In genomic region chr1:69321311-69321710, GRCh38 we compare ENCODE assay signal across 15 cellular contexts.
DNase-seq lines count a peak whose midpoint lies in the region; ATAC-seq and TF ChIP-seq lines count a peak whose summit lies in the region.
"Had no signal": no experiment of that assay in that cellular context is flagged by ENCODE, and none has a peak within 500 bp of the region (broad histone marks: within the 10 kb centered on the region; RNA-seq: fewer than 3 reads in every experiment).

No MANE protein-coding gene starts in this region.

- DNase-seq in H7 = peak; percentile 5
- DNase-seq in SW480 (ENCODE audit: low spot score) = peak; percentile 9
- DNase-seq in islet precursor cell = peak; percentile 69
- DNase-seq in coronary artery (ENCODE audit: low spot score) = no peak
- DNase-seq in 8988T = no peak
- DNase-seq in activated naive CD4-positive, alpha-beta T cell treated with Interleukin-2 at 50 U/mL for 16 hours = no peak
- DNase-seq: ACHN; CD4-positive, alpha-beta memory T cell; DND-41; GOT3; KG1 had no signal

- no peaks in the 10 kb centered on the region; a peak in 1 of 22 replicates for H4K20me1 ChIP-seq in BLaER1 treated with 17β-estradiol and CSF1 and Interleukin-3, amounts not matched to agents 10 nM and 100 nM

- TF ChIP-seq CTCF in coronary artery (IDR thresholded peaks at IDR 0.05) = no peak

- peaks cover 0 to 38% (median 26%) of the 10 kb centered on the region in 10 experiments; a peak in 15 of 20 replicates for H3K4me1 ChIP-seq in BLaER1 treated with 17β-estradiol and CSF1 and Interleukin-3, amounts not matched to agents 10 nM and 100 nM
- H3K4me1 ChIP-seq: HAP-1 had no signal

- no peaks in the 10 kb centered on the region for H3K36me3 ChIP-seq in BLaER1 treated with 17β-estradiol and CSF1 and Interleukin-3, amounts not matched to agents 10 nM and 100 nM
- H3K36me3 ChIP-seq in H7 (replicated peaks; ENCODE audit: control insufficient read depth, insufficient read depth, low read length) = no peaks in the 10 kb centered on the region
- H3K36me3 ChIP-seq: HAP-1 had no signal

- H3K4me3 ChIP-seq in BLaER1 treated with 17β-estradiol and CSF1 and Interleukin-3, amounts not matched to agents 10 nM and 100 nM = no peak overlapping the region
- H3K4me3 ChIP-seq in H7 (ENCODE audit: insufficient read depth, low read depth, low read length) (no peak overlapping the region), coronary artery (no peak overlapping the region)
- H3K4me3 ChIP-seq: HAP-1 had no signal

- peak overlapping the region in 9 of 11 experiments; percentile 7 to 72 (median 64); a peak in 14 of 22 replicates for H3K4me2 ChIP-seq in BLaER1 treated with 17β-estradiol and CSF1 and Interleukin-3, amounts not matched to agents 10 nM and 100 nM

- H3K27me3 ChIP-seq in BLaER1 treated with 17β-estradiol and CSF1 and Interleukin-3, amounts not matched to agents 10 nM and 100 nM = peaks cover 0 to 30% (median 0%) of the 10 kb centered on the region in 11 experiments; a peak in 5 of 22 replicates
- H3K27me3 ChIP-seq in H7 (ENCODE audit: control insufficient read depth, insufficient read depth, low read length) = no peaks in the 10 kb centered on the region

- no peak for ATAC-seq in HG03139 (IDR thresholded peaks at IDR 0.05; ENCODE audit: unreplicated experiment)

- no peak overlapping the region for H3K9ac ChIP-seq in BLaER1 treated with 17β-estradiol and CSF1 and Interleukin-3, amounts not matched to agents 10 nM and 100 nM

- no peaks in the 10 kb centered on the region for H3K9me3 ChIP-seq in BLaER1 treated with 17β-estradiol and CSF1 and Interleukin-3, amounts not matched to agents 10 nM and 100 nM (replicated peaks in 1 of 11)
- H3K9me3 ChIP-seq: HAP-1 had no signal

- no peak overlapping the region for H3K27ac ChIP-seq in BLaER1 treated with 17β-estradiol and CSF1 and Interleukin-3, amounts not matched to agents 10 nM and 100 nM
- no peak overlapping the region for H3K27ac ChIP-seq in coronary artery
- H3K27ac ChIP-seq: C4-2B had no signal

Comparison
In these comparisons a context has a peak if more than half of its experiments do, and no peak if none do; other contexts are left out.
1. DNase-seq: peak in H7 (single experiment), SW480 (single experiment) and islet precursor cell (single experiment); none in coronary artery (single experiment), 8988T (single experiment) and activated naive CD4-positive, alpha-beta T cell treated with Interleukin-2 at 50 U/mL for 16 hours (single experiment).